Comparison of ENCODE assay signal across 9 cellular contexts in the genomic region with DNA sequence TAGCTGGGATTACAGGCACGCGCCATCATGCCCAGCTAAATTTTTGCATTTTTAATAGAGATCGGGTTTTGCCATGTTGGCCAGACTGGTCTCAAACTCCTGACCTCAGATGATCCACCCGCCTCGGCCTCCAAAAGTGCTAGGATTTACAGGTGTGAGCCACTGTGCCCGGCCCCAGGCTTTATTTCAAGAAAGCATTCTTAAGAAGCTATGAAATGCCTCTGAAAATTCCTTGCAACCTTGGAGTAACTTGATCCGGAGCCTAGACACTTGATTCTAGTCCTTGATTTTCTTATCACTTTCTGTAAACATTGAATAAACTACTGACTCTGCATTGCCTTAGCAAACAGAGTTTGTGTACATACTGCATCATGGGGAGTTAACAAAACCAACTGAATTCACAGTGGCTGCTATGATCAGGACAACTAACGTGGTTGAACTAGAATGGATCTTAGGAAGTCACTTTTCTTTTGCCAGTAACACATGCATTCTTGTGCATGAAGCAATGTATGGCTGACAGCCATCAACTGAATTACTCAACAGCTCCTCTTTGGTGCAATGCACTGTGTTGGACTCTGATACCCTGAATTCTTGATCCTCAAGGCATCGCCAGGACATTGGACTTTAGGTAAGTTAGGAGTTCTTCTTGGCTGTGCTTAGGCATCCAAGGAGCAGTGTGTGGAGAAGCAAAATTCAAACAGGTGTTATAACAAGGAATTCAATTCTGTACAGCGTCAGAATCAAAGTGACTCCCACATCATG.
DNase-seq lines count a peak whose midpoint lies in the region; ATAC-seq and TF ChIP-seq lines count a peak whose summit lies in the region.
"Had no signal": no experiment of that assay in that cellular context is flagged by ENCODE, and none has a peak within 500 bp of the region (broad histone marks: within the 10 kb centered on the region; RNA-seq: fewer than 3 reads in every experiment).

No MANE protein-coding gene starts in this region.

- in situ Hi-C loops in astrocyte of the cerebellum (cut with HindIII; ENCODE audit: low sequenced_read_pairs): no loop called here
- in situ Hi-C loops in transverse colon (cut with MboI; ENCODE audit: low pct_ligation_motif_present in 1 of 4, low pct_unique_long_range_greater_than_20kb in 1 of 4, low sequenced_read_pairs in 3 of 4): no loop called here

- peaks cover 6 to 49% (median 30%) of the 10 kb centered on the region in 4 donors for H3K4me1 ChIP-seq in transverse colon

- TF ChIP-seq CTCF in astrocyte of the cerebellum (IDR thresholded peaks at IDR 0.05; ENCODE audit: low read depth, low read length, missing control alignments): no peak
- TF ChIP-seq CTCF in transverse colon (IDR thresholded peaks at IDR 0.05): no peak

- H3K27ac ChIP-seq in transverse colon: peak overlapping the region; percentile 64 to 84 (median 77)

- no peaks in the 10 kb centered on the region for H3K36me3 ChIP-seq in transverse colon

- no peak for TF ChIP-seq POLR2A in transverse colon (IDR thresholded peaks at IDR 0.05)

- intact Hi-C loops in transverse colon (cut with DNase I; ENCODE audit: low total_unique reads): no loop called here

- WGBS in transverse colon (ENCODE audit: low coverage in 1 of 2), 2 donors: 44 to 55% methylated on average over 2 to 10 of the region's 10 CpGs

- ATAC-seq in HG02870 (IDR thresholded peaks at IDR 0.05; ENCODE audit: unreplicated experiment): no peak

- H3K4me3 ChIP-seq in astrocyte of the cerebellum (ENCODE audit: low read depth, low read length): no peak overlapping the region
- H3K4me3 ChIP-seq in transverse colon: peak overlapping the region in 1 of 4 donors; percentile 19

- no peak for TF ChIP-seq EP300 in transverse colon (IDR thresholded peaks at IDR 0.05; ENCODE audit: low read depth)

- no peaks in the 10 kb centered on the region for H3K27me3 ChIP-seq in transverse colon

- H3K9me3 ChIP-seq in transverse colon: no peaks in the 10 kb centered on the region

- DNase-seq in NCI-H2196 treated with DMSO at 0.1 percent for 48 hours (lab: John Stamatoyannopoulos, UW; ENCODE audit: unreplicated experiment): peak; percentile 16
- no peak for DNase-seq in NCI-H2196 (lab: John Stamatoyannopoulos, UW; ENCODE audit: unreplicated experiment)
- DNase-seq in astrocyte of the cerebellum (ENCODE audit: low read depth): peak; percentile 60
- peak; percentile 56 for DNase-seq in left kidney (ENCODE audit: low read depth, low spot score)
- peak; percentile 54 for DNase-seq in transverse colon
- DNase-seq in midbrain (lab: John Stamatoyannopoulos, UW): no peak
- no peak for DNase-seq in Ammon's horn (ENCODE audit: low spot score)
- DNase-seq: activated naive CD8-positive, alpha-beta T cell treated with anti-CD3 and anti-CD28 coated beads for 36 hours had no signal

Comparison
In these comparisons a context has a peak if more than half of its experiments do, and no peak if none do; other contexts are left out.
1. DNase-seq: peak in NCI-H2196 treated with DMSO at 0.1 percent for 48 hours (single experiment), astrocyte of the cerebellum (single experiment), left kidney (single experiment) and transverse colon (single experiment); none in NCI-H2196 (single experiment), midbrain (single experiment) and Ammon's horn (single experiment).